20 cellular contexts compared by ENCODE assay signal in the genomic region with DNA sequence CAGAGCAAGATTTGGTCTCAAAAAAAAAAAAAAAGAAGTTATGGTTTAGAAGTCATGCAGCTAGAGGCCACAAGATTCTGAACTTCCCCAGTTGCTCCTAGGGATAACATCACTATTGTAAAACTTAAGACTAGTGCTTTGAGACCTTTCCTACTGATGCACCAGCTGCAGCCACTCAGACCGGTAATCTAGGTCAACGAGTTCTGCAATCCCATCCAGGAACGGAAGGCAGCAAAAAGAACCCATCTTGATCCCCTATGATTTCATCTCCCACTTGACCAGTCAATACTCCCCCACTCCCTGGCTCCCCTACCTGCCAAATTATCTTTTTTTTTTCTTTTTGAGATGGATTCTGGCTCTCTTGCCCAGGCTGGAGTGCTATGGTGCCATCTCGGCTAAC.
"Had no signal": no experiment of that assay in that cellular context is flagged by ENCODE, and none has a peak within 500 bp of the region (broad histone marks: within the 10 kb centered on the region; RNA-seq: fewer than 3 reads in every experiment).

No MANE protein-coding gene starts in this region.

- H3K27ac ChIP-seq: esophagus squamous epithelium, left ventricle myocardium inferior, neutrophil, psoas muscle, right lobe of liver, spleen, stomach, thoracic aorta, transverse colon had no signal

- DNase-seq: effector memory CD8-positive, alpha-beta T cell; esophagus squamous epithelium; foreskin fibroblast; immature natural killer cell; left ventricle myocardium inferior; naive thymus-derived CD4-positive, alpha-beta T cell; nephron progenitor cell; psoas muscle; retina; right lobe of liver; spleen; stimulated activated CD4-positive, alpha-beta T cell treated with anti-CD3 and anti-CD28 coated beads, Interleukin-15, amount 100 ng/mL, for 24 hours; stimulated activated CD4-positive, alpha-beta T cell treated with anti-CD3 and anti-CD28 coated beads, Interleukin-1b, Interleukin-23, amount 100 ng/mL, for 48 hours; stimulated activated CD4-positive, alpha-beta T cell treated with anti-CD3 and anti-CD28 coated beads, Interleukin-4, amount 100 ng/mL, for 24 hours; stomach; substantia nigra; transverse colon had no signal

- H3K36me3 ChIP-seq: esophagus squamous epithelium, left ventricle myocardium inferior, neutrophil, right lobe of liver, spleen, stomach, thoracic aorta, transverse colon had no signal

- H3K4me1 ChIP-seq: esophagus squamous epithelium, left ventricle myocardium inferior, psoas muscle, right lobe of liver, stomach had no signal

- H3K27me3 ChIP-seq: esophagus squamous epithelium, neutrophil, right lobe of liver, spleen, stomach, transverse colon had no signal

- H3K4me3 ChIP-seq: esophagus squamous epithelium, left ventricle myocardium inferior, lung, psoas muscle, right lobe of liver, spleen, stomach, thoracic aorta, transverse colon had no signal

- H3K9me3 ChIP-seq: esophagus squamous epithelium, left ventricle myocardium inferior, neutrophil, psoas muscle, right lobe of liver, spleen, stomach, thoracic aorta, transverse colon had no signal
